1 cellular context compared by ENCODE assay signal in genomic region chr22:22462813-22463567, GRCh38.
TF ChIP-seq lines count a peak whose summit lies in the region.

No MANE protein-coding gene starts in this region.

TF ChIP-seq in K562, 482 proteins besides CTCF, POLR2A, EP300 and RAD21 (continued from another document and continues in another):
- no peak for TF ChIP-seq E2F8 (IDR thresholded peaks at IDR 0.05; ENCODE audit: low read depth, partially characterized antibody)
- peak in 1 of 2 experiments; percentile 23; a peak in 1 of 4 replicates for TF ChIP-seq MNT (conservative IDR thresholded peaks at IDR 0.05)
- TF ChIP-seq RREB1 (CRISPR knock-in tag; IDR thresholded peaks at IDR 0.05), result no peak
- TF ChIP-seq ZBTB8A (IDR thresholded peaks at IDR 0.05; ENCODE audit: partially characterized antibody), result no peak
- TF ChIP-seq FOXM1 (IDR thresholded peaks at IDR 0.05; ENCODE audit: low read depth), result no peak
- TF ChIP-seq FOXM1 (CRISPR knock-in tag; IDR thresholded peaks at IDR 0.05; ENCODE audit: low read depth), result no peak
- TF ChIP-seq MYC (IDR thresholded peaks at IDR 0.05; ENCODE audit: low read depth, low read length), result no peak; the same call in 1 of the 2 replicates
- no peak for TF ChIP-seq MYC (CRISPR knock-in tag; IDR thresholded peaks at IDR 0.05; ENCODE audit: borderline replicate concordance, low read depth)
- TF ChIP-seq SNRNP70 (optimal IDR thresholded peaks at IDR 0.05; ENCODE audit: low read depth, low read length), result no peak
- TF ChIP-seq BRF1 (IDR thresholded peaks at IDR 0.05; ENCODE audit: borderline replicate concordance, extremely low read depth, insufficient read length), result no peak
- no peak; the same call in 1 of the 2 replicates for TF ChIP-seq ZKSCAN3 (CRISPR knock-in tag; IDR thresholded peaks at IDR 0.05)
- TF ChIP-seq ZNF75A (CRISPR knock-in tag; IDR thresholded peaks at IDR 0.05), result no peak
- no peak for TF ChIP-seq CBX2 (IDR thresholded peaks at IDR 0.05; ENCODE audit: insufficient read depth, low read length, poor library complexity, severe bottlenecking)
- no peak for TF ChIP-seq REST (CRISPR knock-in tag; IDR thresholded peaks at IDR 0.05; ENCODE audit: low read depth)
- TF ChIP-seq RNF2 (IDR thresholded peaks at IDR 0.05), result no peak
- TF ChIP-seq ZNF165 (CRISPR knock-in tag; IDR thresholded peaks at IDR 0.05; ENCODE audit: borderline replicate concordance), result no peak
- no peak for TF ChIP-seq ZNF197 (CRISPR knock-in tag; IDR thresholded peaks at IDR 0.05; ENCODE audit: low read depth)
- TF ChIP-seq ARID4B (CRISPR knock-in tag; IDR thresholded peaks at IDR 0.05), result no peak
- peak; percentile 33; the same call in 1 of the 2 replicates for TF ChIP-seq NR2F6 (CRISPR knock-in tag; IDR thresholded peaks at IDR 0.05)
- TF ChIP-seq HOXB6 (CRISPR knock-in tag; IDR thresholded peaks at IDR 0.05; ENCODE audit: borderline replicate concordance), result no peak; the same call in 1 of the 2 replicates
- no peak for TF ChIP-seq HMG20A (CRISPR knock-in tag; conservative IDR thresholded peaks at IDR 0.05)
- TF ChIP-seq SIN3B (IDR thresholded peaks at IDR 0.05; ENCODE audit: low read depth), result no peak
- TF ChIP-seq MXD1 (CRISPR knock-in tag; IDR thresholded peaks at IDR 0.05; ENCODE audit: borderline replicate concordance, poor library complexity, severe bottlenecking), result no peak
- TF ChIP-seq POLR2G (IDR thresholded peaks at IDR 0.05; ENCODE audit: low read depth, low read length), result no peak
- TF ChIP-seq ZNF384 (IDR thresholded peaks at IDR 0.05; ENCODE audit: low read depth, low read length), result peak; percentile 40
- no peak for TF ChIP-seq TARDBP (IDR thresholded peaks at IDR 0.05)
- no peak for TF ChIP-seq NR2C2 (CRISPR knock-in tag; IDR thresholded peaks at IDR 0.05)
- TF ChIP-seq NR2C2 (tag; IDR thresholded peaks at IDR 0.05), result no peak
- TF ChIP-seq BCOR (IDR thresholded peaks at IDR 0.05), result no peak
- TF ChIP-seq BRCA1 (IDR thresholded peaks at IDR 0.05), result no peak
- TF ChIP-seq BRCA1 (CRISPR knock-in tag; IDR thresholded peaks at IDR 0.05), result no peak
- no peak for TF ChIP-seq TFAM (CRISPR knock-in tag; conservative IDR thresholded peaks at IDR 0.05)
- TF ChIP-seq RFX7 (CRISPR knock-in tag; IDR thresholded peaks at IDR 0.05), result 0 out of 2 replicates have a peak, but pooled peaks have one; percentile 22
- TF ChIP-seq MAX (CRISPR knock-in tag; IDR thresholded peaks at IDR 0.05), result no peak
- TF ChIP-seq HDAC2 (IDR thresholded peaks at IDR 0.05), result no peak
- no peak for TF ChIP-seq KHSRP (IDR thresholded peaks at IDR 0.05)
- TF ChIP-seq DEAF1 (CRISPR knock-in tag; IDR thresholded peaks at IDR 0.05), result 0 out of 2 replicates have a peak, but pooled peaks have one; percentile 34
- 0 out of 2 replicates have a peak, but pooled peaks have one; percentile 52 for TF ChIP-seq ZNF354B (CRISPR knock-in tag; IDR thresholded peaks at IDR 0.05)
- TF ChIP-seq LEF1 (IDR thresholded peaks at IDR 0.05), result no peak
- TF ChIP-seq PURB (CRISPR knock-in tag; IDR thresholded peaks at IDR 0.05; ENCODE audit: low read depth), result no peak
- TF ChIP-seq RUNX1 (IDR thresholded peaks at IDR 0.05; ENCODE audit: low read depth), result no peak
